16 cellular contexts compared by ENCODE assay signal in genomic region chr17:48373130-48373844, GRCh38. TPM values are rescaled to one million over a fixed set of nuclear protein-coding genes. Genes with fewer than 3 reads are reported as not detected.
A peak's percentile ranks its signal among the peaks of the same experiment; 100 is the strongest.
DNase-seq lines count a peak whose midpoint lies in the region; ATAC-seq and TF ChIP-seq lines count a peak whose summit lies in the region.
"Had no signal": no experiment of that assay in that cellular context is flagged by ENCODE, and none has a peak within 500 bp of the region (broad histone marks: within the 10 kb centered on the region; RNA-seq: fewer than 3 reads in every experiment).

No MANE protein-coding gene starts in this region.

- intact Hi-C loops in activated CD4-positive, alpha-beta T cell treated with anti-CD3 and anti-CD28 coated beads, Interleukin-2, amount 10 ng/mL, durations not matched to agents 24 days and 14 days (cut with micrococcal nuclease): no loop called here
- intact Hi-C loops in activated CD8-positive, alpha-beta T cell treated with anti-CD3 and anti-CD28 coated beads for 36 hours (cut with micrococcal nuclease): no loop called here

- H3K27me3 ChIP-seq in CD8-positive, alpha-beta memory T cell (ENCODE audit: insufficient read depth, low read length, poor library complexity, severe bottlenecking): no peaks in the 10 kb centered on the region

- POLR2A ChIA-PET in CD8-positive, alpha-beta memory T cell (lab: Charles Lee): no interaction called here
- POLR2A ChIA-PET in activated CD8-positive, alpha-beta T cell treated with anti-CD3 and anti-CD28 coated beads for 36 hours (lab: Charles Lee): no interaction called here

- peak overlapping the region; percentile 72 for H3K27ac Mint-ChIP-seq in activated CD4-positive, alpha-beta T cell treated with anti-CD3 and anti-CD28 coated beads, Interleukin-2, amount 10 ng/mL, durations not matched to agents 24 days and 14 days
- peak overlapping the region; percentile 19 to 92 (median 60) for H3K27ac Mint-ChIP-seq in CD8-positive, alpha-beta memory T cell
- peak overlapping the region; percentile 35 for H3K27ac Mint-ChIP-seq in activated CD8-positive, alpha-beta T cell treated with anti-CD3 and anti-CD28 coated beads for 36 hours

- H3K4me1 ChIP-seq in CD8-positive, alpha-beta memory T cell (ENCODE audit: insufficient read depth, low read length): peaks cover 31% of the 10 kb centered on the region

- DNase-seq in activated CD4-positive, alpha-beta T cell treated with anti-CD3 and anti-CD28 coated beads, Interleukin-2, amount 10 ng/mL, durations not matched to agents 24 days and 14 days: no peak
- DNase-seq in activated CD4-positive, alpha-beta T cell treated with anti-CD3 and anti-CD28 coated beads, Interleukin-2, amount 50 U/mL, for 48 hours: no peak
- DNase-seq in CD8-positive, alpha-beta memory T cell: no peak
- no peak for DNase-seq in activated CD8-positive, alpha-beta T cell treated with anti-CD3 and anti-CD28 coated beads for 36 hours
- DNase-seq in erythroblast (lab: John Stamatoyannopoulos, UW) (peak; percentile 55 to 85), pons (ENCODE audit: low spot score) (no peak), NCI-H446 treated with DMSO at 0.1 percent for 48 hours (lab: John Stamatoyannopoulos, UW) (no peak)
- DNase-seq: 8988T, C1 segment of cervical spinal cord, DMS79, GDM1, KG1, NCI-H1092 had no signal

- H3K36me3 Mint-ChIP-seq in activated CD4-positive, alpha-beta T cell treated with anti-CD3 and anti-CD28 coated beads, Interleukin-2, amount 10 ng/mL, durations not matched to agents 24 days and 14 days (ENCODE audit: low read depth): peaks cover 29% of the 10 kb centered on the region
- H3K36me3 Mint-ChIP-seq in CD8-positive, alpha-beta memory T cell: peaks cover 0 to 40% (median 6%) of the 10 kb centered on the region in 3 donors
- H3K36me3 Mint-ChIP-seq in activated CD8-positive, alpha-beta T cell treated with anti-CD3 and anti-CD28 coated beads for 36 hours (ENCODE audit: low read depth): peaks cover 31% of the 10 kb centered on the region

- H3K4me3 Mint-ChIP-seq in activated CD4-positive, alpha-beta T cell treated with anti-CD3 and anti-CD28 coated beads, Interleukin-2, amount 10 ng/mL, durations not matched to agents 24 days and 14 days: no peak overlapping the region
- peak overlapping the region in 6 of 7 donors; percentile 8 to 59 (median 30) for H3K4me3 Mint-ChIP-seq in CD8-positive, alpha-beta memory T cell
- no peak overlapping the region for H3K4me3 Mint-ChIP-seq in activated CD8-positive, alpha-beta T cell treated with anti-CD3 and anti-CD28 coated beads for 36 hours

- H3K9me3 Mint-ChIP-seq in activated CD4-positive, alpha-beta T cell treated with anti-CD3 and anti-CD28 coated beads, Interleukin-2, amount 10 ng/mL, durations not matched to agents 24 days and 14 days: no peaks in the 10 kb centered on the region
- H3K9me3 Mint-ChIP-seq in CD8-positive, alpha-beta memory T cell: no peaks in the 10 kb centered on the region
- no peaks in the 10 kb centered on the region for H3K9me3 Mint-ChIP-seq in activated CD8-positive, alpha-beta T cell treated with anti-CD3 and anti-CD28 coated beads for 36 hours

- H3K36me3 ChIP-seq in CD8-positive, alpha-beta memory T cell (ENCODE audit: insufficient read depth, low read length): peaks cover 9% of the 10 kb centered on the region

- CTCF ChIA-PET in CD8-positive, alpha-beta memory T cell (lab: Charles Lee): no interaction called here
- CTCF ChIA-PET in activated CD8-positive, alpha-beta T cell treated with anti-CD3 and anti-CD28 coated beads for 36 hours (lab: Charles Lee): interaction anchor here (1.2 to 3.7 kb wide), 4 partner anchors 11 to 21 kb away, joined by 3 to 18 read pairs (median 5); no protein-coding TSS in a partner anchor

- H3K4me1 Mint-ChIP-seq in activated CD4-positive, alpha-beta T cell treated with anti-CD3 and anti-CD28 coated beads, Interleukin-2, amount 10 ng/mL, durations not matched to agents 24 days and 14 days: peaks cover 20% of the 10 kb centered on the region
- H3K4me1 Mint-ChIP-seq in CD8-positive, alpha-beta memory T cell: peaks cover 21 to 49% (median 36%) of the 10 kb centered on the region in 3 donors
- peaks cover 28% of the 10 kb centered on the region for H3K4me1 Mint-ChIP-seq in activated CD8-positive, alpha-beta T cell treated with anti-CD3 and anti-CD28 coated beads for 36 hours (ENCODE audit: low read depth)

- ATAC-seq in activated CD8-positive, alpha-beta T cell treated with anti-CD3 and anti-CD28 coated beads for 36 hours: no peak
- ATAC-seq in GM18519 (IDR thresholded peaks at IDR 0.05; ENCODE audit: low FRiP score, unreplicated experiment): no peak
- ATAC-seq: Right ventricle myocardium inferior had no signal

- TF ChIP-seq POLR2A in erythroblast (IDR thresholded peaks at IDR 0.05; ENCODE audit: low read length): no peak

- no peak overlapping the region for H3K4me3 ChIP-seq in CD8-positive, alpha-beta memory T cell (ENCODE audit: low read length)

- H3K27me3 Mint-ChIP-seq in activated CD4-positive, alpha-beta T cell treated with anti-CD3 and anti-CD28 coated beads, Interleukin-2, amount 10 ng/mL, durations not matched to agents 24 days and 14 days: no peaks in the 10 kb centered on the region
- no peaks in the 10 kb centered on the region for H3K27me3 Mint-ChIP-seq in CD8-positive, alpha-beta memory T cell
- H3K27me3 Mint-ChIP-seq in activated CD8-positive, alpha-beta T cell treated with anti-CD3 and anti-CD28 coated beads for 36 hours: no peaks in the 10 kb centered on the region

- H3K9me3 ChIP-seq in CD8-positive, alpha-beta memory T cell (ENCODE audit: low read length): no peaks in the 10 kb centered on the region

- H3K27ac ChIP-seq in CD8-positive, alpha-beta memory T cell (ENCODE audit: low read depth, low read length): no peak overlapping the region

- TF ChIP-seq CTCF in activated CD8-positive, alpha-beta T cell treated with anti-CD3 and anti-CD28 coated beads for 36 hours (IDR thresholded peaks at IDR 0.05): no peak

RNA-seq across cellular contexts. Expression of gene SKAP1, which starts 56.7 kb away (rescaled TPM):
- total RNA-seq in activated CD4-positive, alpha-beta T cell treated with anti-CD3 and anti-CD28 coated beads, Interleukin-2, amount 10 ng/mL, durations not matched to agents 24 days and 14 days: 59.3 and 63.1 TPM in 2 replicates
- total RNA-seq in CD8-positive, alpha-beta memory T cell: 10 to 100 TPM; 50.5 to 56.0 TPM
- polyA plus RNA-seq in CD8-positive, alpha-beta memory T cell: 264 TPM
- 10 to 100 TPM; 73.9 to 81.3 TPM for total RNA-seq in activated CD8-positive, alpha-beta T cell treated with anti-CD3 and anti-CD28 coated beads for 36 hours
- total RNA-seq: H1 had no signal
- polyA plus RNA-seq: H1 had no signal

Comparison
In these comparisons a context has a peak if more than half of its experiments do, and no peak if none do; other contexts are left out.
1. DNase-seq: peak in erythroblast (2 of 2); none in activated CD4-positive, alpha-beta T cell treated with anti-CD3 and anti-CD28 coated beads, Interleukin-2, amount 10 ng/mL, durations not matched to agents 24 days and 14 days (single experiment), activated CD4-positive, alpha-beta T cell treated with anti-CD3 and anti-CD28 coated beads, Interleukin-2, amount 50 U/mL, for 48 hours (0 of 2), CD8-positive, alpha-beta memory T cell (0 of 5), activated CD8-positive, alpha-beta T cell treated with anti-CD3 and anti-CD28 coated beads for 36 hours (single experiment), pons (single experiment) and NCI-H446 treated with DMSO at 0.1 percent for 48 hours (single experiment).
2. H3K4me3 Mint-ChIP-seq: peak in CD8-positive, alpha-beta memory T cell (6 of 7); none in activated CD4-positive, alpha-beta T cell treated with anti-CD3 and anti-CD28 coated beads, Interleukin-2, amount 10 ng/mL, durations not matched to agents 24 days and 14 days (single experiment) and activated CD8-positive, alpha-beta T cell treated with anti-CD3 and anti-CD28 coated beads for 36 hours (single experiment).
3. Peak in every context shown above with its lines, with median percentiles within 50 percentile points of each other: H3K27ac Mint-ChIP-seq.